In genomic region chr18:42780171-42780570, GRCh38 we compare ENCODE assay signal across 16 cellular contexts.
DNase-seq lines count a peak whose midpoint lies in the region; ATAC-seq and TF ChIP-seq lines count a peak whose summit lies in the region.
"Had no signal": no experiment of that assay in that cellular context is flagged by ENCODE, and none has a peak within 500 bp of the region (broad histone marks: within the 10 kb centered on the region; RNA-seq: fewer than 3 reads in every experiment).

No MANE protein-coding gene starts in this region.

- H3K4me2 ChIP-seq in GM23338, result no peak overlapping the region
- no peak overlapping the region for H3K4me2 ChIP-seq in mesenchymal stem cell (ENCODE audit: low read length, poor library complexity, severe bottlenecking)
- H3K4me2 ChIP-seq: BLaER1 had no signal

- no peak overlapping the region for H3K14ac ChIP-seq in mesenchymal stem cell (ENCODE audit: low read length in 2 of 2)

- no peak overlapping the region for H3K4ac ChIP-seq in mesenchymal stem cell (ENCODE audit: low read depth in 1 of 2, low read length in 2 of 2)

- intact Hi-C loops in natural killer cell (cut with micrococcal nuclease) (no loop called here), head of caudate nucleus (cut with DNase I) (no loop called here)

- H3K27ac Mint-ChIP-seq in GM23338, result no peak overlapping the region
- H3K27ac Mint-ChIP-seq in glutamatergic neuron (ENCODE audit: unreplicated experiment), result peak overlapping the region; percentile 98
- no peak overlapping the region for H3K27ac Mint-ChIP-seq in natural killer cell
- H3K27ac Mint-ChIP-seq: CD14-positive monocyte; CD4-positive, alpha-beta memory T cell had no signal

- H3K9ac ChIP-seq in mesenchymal stem cell (ENCODE audit: low read length), result no peak overlapping the region
- H3K9ac ChIP-seq: BLaER1 had no signal

- no peaks in the 10 kb centered on the region for H4K20me1 ChIP-seq in GM23338 (replicated peaks; ENCODE audit: insufficient read depth)
- H4K20me1 ChIP-seq: BLaER1 had no signal

- no peak overlapping the region for H2BK5ac ChIP-seq in mesenchymal stem cell (ENCODE audit: low read depth, low read length, poor library complexity, severe bottlenecking)

- no peaks in the 10 kb centered on the region for H3K36me3 ChIP-seq in GM23338 (ENCODE audit: insufficient read depth)
- H3K36me3 ChIP-seq in mesenchymal stem cell (ENCODE audit: control insufficient read depth in 1 of 2, insufficient read depth in 2 of 2, low read depth in 1 of 2, low read length in 2 of 2), result no peaks in the 10 kb centered on the region
- H3K36me3 ChIP-seq in effector memory CD4-positive, alpha-beta T cell (ENCODE audit: control insufficient read depth, insufficient read depth, low read length), result no peaks in the 10 kb centered on the region
- H3K36me3 ChIP-seq: BLaER1, HAP-1 had no signal

- no peak overlapping the region for H2BK120ac ChIP-seq in mesenchymal stem cell (ENCODE audit: low read depth, low read length)

- no peak overlapping the region for H2AFZ ChIP-seq in GM23338
- H2AFZ ChIP-seq in mesenchymal stem cell (ENCODE audit: low read depth, low read length), result no peak overlapping the region

- H3K4me1 ChIP-seq in GM23338 (ENCODE audit: insufficient read depth) (peaks cover 37% of the 10 kb centered on the region), mesenchymal stem cell (ENCODE audit: control insufficient read depth, insufficient read depth, low read depth, low read length) (no peaks in the 10 kb centered on the region)
- no peaks in the 10 kb centered on the region for H3K4me1 ChIP-seq in effector memory CD4-positive, alpha-beta T cell (ENCODE audit: control insufficient read depth, insufficient read depth, low read length, poor library complexity, severe bottlenecking)
- H3K4me1 ChIP-seq: HAP-1 had no signal

- H3K9me3 Mint-ChIP-seq in GM23338 (no peaks in the 10 kb centered on the region), glutamatergic neuron (ENCODE audit: unreplicated experiment) (peaks cover 11% of the 10 kb centered on the region), natural killer cell (peaks cover 12 to 16% of the 10 kb centered on the region in 2 donors)
- H3K9me3 Mint-ChIP-seq: CD14-positive monocyte had no signal

- TF ChIP-seq CTCF in GM23338 (conservative IDR thresholded peaks at IDR 0.05; ENCODE audit: low read depth in 2 of 2) (no peak), glutamatergic neuron (IDR thresholded peaks at IDR 0.05; ENCODE audit: partially characterized antibody, unreplicated experiment) (no peak), natural killer cell (IDR thresholded peaks at IDR 0.05) (no peak)

- H3K4me3 Mint-ChIP-seq in GM23338 (no peak overlapping the region), glutamatergic neuron (ENCODE audit: unreplicated experiment) (peak overlapping the region; percentile 56), natural killer cell (no peak overlapping the region)
- H3K4me3 Mint-ChIP-seq: CD14-positive monocyte; CD4-positive, alpha-beta memory T cell had no signal

- no peaks in the 10 kb centered on the region for H3K27me3 ChIP-seq in GM23338 (ENCODE audit: insufficient read depth)
- H3K27me3 ChIP-seq in mesenchymal stem cell (ENCODE audit: control insufficient read depth in 1 of 2, insufficient read depth in 1 of 2, low read length in 2 of 2), result no peaks in the 10 kb centered on the region
- no peaks in the 10 kb centered on the region for H3K27me3 ChIP-seq in effector memory CD4-positive, alpha-beta T cell (replicated peaks; ENCODE audit: control insufficient read depth, insufficient read depth, low read length, poor library complexity, severe bottlenecking)
- H3K27me3 ChIP-seq: BLaER1 had no signal

- H3K36me3 Mint-ChIP-seq in GM23338 (ENCODE audit: low read depth), result no peaks in the 10 kb centered on the region
- no peaks in the 10 kb centered on the region for H3K36me3 Mint-ChIP-seq in glutamatergic neuron (ENCODE audit: unreplicated experiment)
- H3K36me3 Mint-ChIP-seq in natural killer cell, result no peaks in the 10 kb centered on the region
- H3K36me3 Mint-ChIP-seq: CD14-positive monocyte; CD4-positive, alpha-beta memory T cell had no signal

- peak overlapping the region in 1 of 2 experiments; percentile 62 for H3K18ac ChIP-seq in mesenchymal stem cell (ENCODE audit: low read depth in 1 of 2, low read length in 2 of 2)

- no peaks in the 10 kb centered on the region for H3K9me2 ChIP-seq in GM23338 (ENCODE audit: insufficient read depth)

- H3F3A ChIP-seq in GM23338 (replicated peaks; ENCODE audit: low read depth), result no peaks in the 10 kb centered on the region

- no peak overlapping the region for H2BK15ac ChIP-seq in mesenchymal stem cell (ENCODE audit: low read depth, poor library complexity, severe bottlenecking)

- no peaks in the 10 kb centered on the region for H3K79me2 ChIP-seq in GM23338 (replicated peaks; ENCODE audit: insufficient read depth)

- DNase-seq in GM23338 (ENCODE audit: low spot score) (peak; percentile 17), NCI-H82 (lab: John Stamatoyannopoulos, UW) (peak; percentile 82), glutamatergic neuron (no peak), mesenchymal stem cell (no peak), natural killer cell (no peak), head of caudate nucleus (no peak), DMS 273 treated with DMSO at 0.1 percent for 48 hours (lab: John Stamatoyannopoulos, UW) (no peak)
- DNase-seq in effector memory CD4-positive, alpha-beta T cell, result no peak
- DNase-seq: 8988T; CD4-positive, alpha-beta memory T cell; DMS79 treated with DMSO at 0.1 percent for 48 hours; GF-D8; IMR-90 had no signal

- H3K27me3 Mint-ChIP-seq in GM23338 (ENCODE audit: insufficient read depth, low read depth, poor library complexity) (peaks cover 1% of the 10 kb centered on the region), glutamatergic neuron (ENCODE audit: unreplicated experiment) (peaks cover 9% of the 10 kb centered on the region), natural killer cell (ENCODE audit: low read depth in 2 of 2) (no peaks in the 10 kb centered on the region)
- H3K27me3 Mint-ChIP-seq: CD4-positive, alpha-beta memory T cell had no signal

- ATAC-seq in GM23338, result no peak; the same call in 2 of the 3 replicates
- no peak for ATAC-seq in natural killer cell

- H3K27ac ChIP-seq in GM23338 (ENCODE audit: low read depth) (no peak overlapping the region), mesenchymal stem cell (ENCODE audit: low read length, poor library complexity, severe bottlenecking) (no peak overlapping the region)
- H3K27ac ChIP-seq in effector memory CD4-positive, alpha-beta T cell (ENCODE audit: insufficient read depth, low read length, poor library complexity, severe bottlenecking), result no peak overlapping the region
- H3K27ac ChIP-seq: BLaER1 had no signal

- H3K23ac ChIP-seq in mesenchymal stem cell (ENCODE audit: low read length in 2 of 2), result no peak overlapping the region

- peak overlapping the region; percentile 50 for H4K91ac ChIP-seq in mesenchymal stem cell (ENCODE audit: low read length)

- peak overlapping the region; percentile 10 for H2AK5ac ChIP-seq in mesenchymal stem cell (ENCODE audit: low read length, severe bottlenecking)

- H3K79me1 ChIP-seq in mesenchymal stem cell (replicated peaks; ENCODE audit: low read length, poor library complexity, severe bottlenecking), result no peaks in the 10 kb centered on the region

- no peak overlapping the region for H4K8ac ChIP-seq in mesenchymal stem cell (ENCODE audit: low read length)

- H3K4me3 ChIP-seq in GM23338 (no peak overlapping the region), mesenchymal stem cell (ENCODE audit: insufficient read depth in 1 of 2, low read depth in 1 of 2, low read length in 2 of 2) (no peak overlapping the region)
- no peak overlapping the region for H3K4me3 ChIP-seq in effector memory CD4-positive, alpha-beta T cell (ENCODE audit: insufficient read depth, low read depth, low read length, poor library complexity, severe bottlenecking)
- H3K4me3 ChIP-seq: BLaER1, HAP-1 had no signal

- no peaks in the 10 kb centered on the region for H3K9me3 ChIP-seq in mesenchymal stem cell (ENCODE audit: control insufficient read depth, low read length)
- H3K9me3 ChIP-seq in effector memory CD4-positive, alpha-beta T cell (ENCODE audit: control insufficient read depth, low read length), result no peaks in the 10 kb centered on the region
- H3K9me3 ChIP-seq: BLaER1, HAP-1 had no signal

- no peak overlapping the region for H2BK12ac ChIP-seq in mesenchymal stem cell (ENCODE audit: low read length in 2 of 2)

- H3K4me1 Mint-ChIP-seq in GM23338, result peaks cover 37% of the 10 kb centered on the region
- H3K4me1 Mint-ChIP-seq in glutamatergic neuron (ENCODE audit: low read depth, unreplicated experiment), result peaks cover 54% of the 10 kb centered on the region
- H3K4me1 Mint-ChIP-seq in natural killer cell, result no peaks in the 10 kb centered on the region
- H3K4me1 Mint-ChIP-seq: CD14-positive monocyte; CD4-positive, alpha-beta memory T cell had no signal

Comparison
In these comparisons a context has a peak if more than half of its experiments do, and no peak if none do; other contexts are left out.
1. DNase-seq: peak in GM23338 (single experiment) and NCI-H82 (single experiment); none in glutamatergic neuron (single experiment), mesenchymal stem cell (single experiment), natural killer cell (single experiment), head of caudate nucleus (0 of 42), effector memory CD4-positive, alpha-beta T cell (0 of 3) and DMS 273 treated with DMSO at 0.1 percent for 48 hours (single experiment).